1 cellular context compared by ENCODE assay signal in the genomic region with DNA sequence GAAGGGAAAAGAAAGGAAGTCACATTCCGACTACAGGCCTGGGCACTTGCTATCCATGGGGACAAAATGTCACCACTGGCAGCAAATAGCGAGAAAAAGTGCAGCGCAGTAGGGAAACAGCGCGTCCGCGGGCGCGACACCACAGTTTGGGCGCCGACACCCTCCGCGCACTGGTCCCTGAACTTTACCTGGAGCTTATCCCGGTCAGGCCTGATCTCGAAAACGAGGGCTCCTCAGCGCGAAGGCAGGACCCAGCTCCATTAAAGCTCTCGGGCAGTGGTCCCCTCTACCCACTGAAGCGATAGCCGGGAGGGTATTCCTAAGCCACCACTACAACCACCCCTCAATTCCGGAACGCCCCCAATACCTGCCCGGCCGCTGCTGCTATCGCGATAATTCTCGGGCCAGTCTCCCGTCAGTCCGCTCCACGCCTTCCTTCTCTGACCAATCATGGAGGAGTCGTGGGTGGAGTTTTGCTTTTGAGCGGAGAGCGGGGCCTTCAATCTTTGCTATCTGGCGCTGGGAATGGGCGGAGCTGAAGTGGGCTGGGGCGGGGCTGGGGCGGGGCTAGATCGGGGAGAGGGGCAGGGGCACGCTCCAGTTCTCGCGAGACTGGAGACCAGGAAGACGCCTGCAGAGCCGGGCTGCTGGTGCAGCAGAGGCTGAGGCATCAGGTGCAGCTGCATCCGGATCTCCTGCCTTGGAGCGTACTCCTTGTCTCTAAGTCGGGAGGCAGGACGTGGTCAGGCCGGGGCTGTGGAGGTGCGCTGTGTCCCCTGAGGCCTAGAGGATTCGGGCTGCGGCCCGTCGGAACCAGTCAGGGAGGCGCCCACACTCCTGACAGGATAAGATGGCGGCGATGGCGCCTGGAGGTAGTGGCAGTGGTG.
A peak's percentile ranks its signal among the peaks of the same experiment; 100 is the strongest.
TF ChIP-seq lines count a peak whose summit lies in the region.

A gene with protein sequence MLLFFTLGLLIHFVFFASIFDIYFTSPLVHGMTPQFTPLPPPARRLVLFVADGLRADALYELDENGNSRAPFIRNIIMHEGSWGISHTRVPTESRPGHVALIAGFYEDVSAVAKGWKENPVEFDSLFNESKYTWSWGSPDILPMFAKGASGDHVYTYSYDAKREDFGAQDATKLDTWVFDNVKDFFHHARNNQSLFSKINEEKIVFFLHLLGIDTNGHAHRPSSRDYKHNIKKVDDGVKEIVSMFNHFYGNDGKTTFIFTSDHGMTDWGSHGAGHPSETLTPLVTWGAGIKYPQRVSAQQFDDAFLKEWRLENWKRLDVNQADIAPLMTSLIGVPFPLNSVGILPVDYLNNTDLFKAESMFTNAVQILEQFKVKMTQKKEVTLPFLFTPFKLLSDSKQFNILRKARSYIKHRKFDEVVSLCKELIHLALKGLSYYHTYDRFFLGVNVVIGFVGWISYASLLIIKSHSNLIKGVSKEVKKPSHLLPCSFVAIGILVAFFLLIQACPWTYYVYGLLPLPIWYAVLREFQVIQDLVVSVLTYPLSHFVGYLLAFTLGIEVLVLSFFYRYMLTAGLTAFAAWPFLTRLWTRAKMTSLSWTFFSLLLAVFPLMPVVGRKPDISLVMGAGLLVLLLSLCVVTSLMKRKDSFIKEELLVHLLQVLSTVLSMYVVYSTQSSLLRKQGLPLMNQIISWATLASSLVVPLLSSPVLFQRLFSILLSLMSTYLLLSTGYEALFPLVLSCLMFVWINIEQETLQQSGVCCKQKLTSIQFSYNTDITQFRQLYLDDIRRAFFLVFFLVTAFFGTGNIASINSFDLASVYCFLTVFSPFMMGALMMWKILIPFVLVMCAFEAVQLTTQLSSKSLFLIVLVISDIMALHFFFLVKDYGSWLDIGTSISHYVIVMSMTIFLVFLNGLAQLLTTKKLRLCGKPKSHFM (minus strand): TSS at position 401 of the 887 bp plus-strand sequence. CDS start 25,703 bp downstream, outside the sequence.
A gene with protein sequence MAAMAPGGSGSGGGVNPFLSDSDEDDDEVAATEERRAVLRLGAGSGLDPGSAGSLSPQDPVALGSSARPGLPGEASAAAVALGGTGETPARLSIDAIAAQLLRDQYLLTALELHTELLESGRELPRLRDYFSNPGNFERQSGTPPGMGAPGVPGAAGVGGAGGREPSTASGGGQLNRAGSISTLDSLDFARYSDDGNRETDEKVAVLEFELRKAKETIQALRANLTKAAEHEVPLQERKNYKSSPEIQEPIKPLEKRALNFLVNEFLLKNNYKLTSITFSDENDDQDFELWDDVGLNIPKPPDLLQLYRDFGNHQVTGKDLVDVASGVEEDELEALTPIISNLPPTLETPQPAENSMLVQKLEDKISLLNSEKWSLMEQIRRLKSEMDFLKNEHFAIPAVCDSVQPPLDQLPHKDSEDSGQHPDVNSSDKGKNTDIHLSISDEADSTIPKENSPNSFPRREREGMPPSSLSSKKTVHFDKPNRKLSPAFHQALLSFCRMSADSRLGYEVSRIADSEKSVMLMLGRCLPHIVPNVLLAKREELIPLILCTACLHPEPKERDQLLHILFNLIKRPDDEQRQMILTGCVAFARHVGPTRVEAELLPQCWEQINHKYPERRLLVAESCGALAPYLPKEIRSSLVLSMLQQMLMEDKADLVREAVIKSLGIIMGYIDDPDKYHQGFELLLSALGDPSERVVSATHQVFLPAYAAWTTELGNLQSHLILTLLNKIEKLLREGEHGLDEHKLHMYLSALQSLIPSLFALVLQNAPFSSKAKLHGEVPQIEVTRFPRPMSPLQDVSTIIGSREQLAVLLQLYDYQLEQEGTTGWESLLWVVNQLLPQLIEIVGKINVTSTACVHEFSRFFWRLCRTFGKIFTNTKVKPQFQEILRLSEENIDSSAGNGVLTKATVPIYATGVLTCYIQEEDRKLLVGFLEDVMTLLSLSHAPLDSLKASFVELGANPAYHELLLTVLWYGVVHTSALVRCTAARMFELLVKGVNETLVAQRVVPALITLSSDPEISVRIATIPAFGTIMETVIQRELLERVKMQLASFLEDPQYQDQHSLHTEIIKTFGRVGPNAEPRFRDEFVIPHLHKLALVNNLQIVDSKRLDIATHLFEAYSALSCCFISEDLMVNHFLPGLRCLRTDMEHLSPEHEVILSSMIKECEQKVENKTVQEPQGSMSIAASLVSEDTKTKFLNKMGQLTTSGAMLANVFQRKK (plus strand): TSS at position 600 of the 887 bp plus-strand sequence. CDS start 251 bp downstream, at position 851.

TF ChIP-seq in WTC11, 78 proteins besides CTCF, POLR2A, EP300 and RAD21 (continued from another document and continues in another):
- TF ChIP-seq, protein P1, sequence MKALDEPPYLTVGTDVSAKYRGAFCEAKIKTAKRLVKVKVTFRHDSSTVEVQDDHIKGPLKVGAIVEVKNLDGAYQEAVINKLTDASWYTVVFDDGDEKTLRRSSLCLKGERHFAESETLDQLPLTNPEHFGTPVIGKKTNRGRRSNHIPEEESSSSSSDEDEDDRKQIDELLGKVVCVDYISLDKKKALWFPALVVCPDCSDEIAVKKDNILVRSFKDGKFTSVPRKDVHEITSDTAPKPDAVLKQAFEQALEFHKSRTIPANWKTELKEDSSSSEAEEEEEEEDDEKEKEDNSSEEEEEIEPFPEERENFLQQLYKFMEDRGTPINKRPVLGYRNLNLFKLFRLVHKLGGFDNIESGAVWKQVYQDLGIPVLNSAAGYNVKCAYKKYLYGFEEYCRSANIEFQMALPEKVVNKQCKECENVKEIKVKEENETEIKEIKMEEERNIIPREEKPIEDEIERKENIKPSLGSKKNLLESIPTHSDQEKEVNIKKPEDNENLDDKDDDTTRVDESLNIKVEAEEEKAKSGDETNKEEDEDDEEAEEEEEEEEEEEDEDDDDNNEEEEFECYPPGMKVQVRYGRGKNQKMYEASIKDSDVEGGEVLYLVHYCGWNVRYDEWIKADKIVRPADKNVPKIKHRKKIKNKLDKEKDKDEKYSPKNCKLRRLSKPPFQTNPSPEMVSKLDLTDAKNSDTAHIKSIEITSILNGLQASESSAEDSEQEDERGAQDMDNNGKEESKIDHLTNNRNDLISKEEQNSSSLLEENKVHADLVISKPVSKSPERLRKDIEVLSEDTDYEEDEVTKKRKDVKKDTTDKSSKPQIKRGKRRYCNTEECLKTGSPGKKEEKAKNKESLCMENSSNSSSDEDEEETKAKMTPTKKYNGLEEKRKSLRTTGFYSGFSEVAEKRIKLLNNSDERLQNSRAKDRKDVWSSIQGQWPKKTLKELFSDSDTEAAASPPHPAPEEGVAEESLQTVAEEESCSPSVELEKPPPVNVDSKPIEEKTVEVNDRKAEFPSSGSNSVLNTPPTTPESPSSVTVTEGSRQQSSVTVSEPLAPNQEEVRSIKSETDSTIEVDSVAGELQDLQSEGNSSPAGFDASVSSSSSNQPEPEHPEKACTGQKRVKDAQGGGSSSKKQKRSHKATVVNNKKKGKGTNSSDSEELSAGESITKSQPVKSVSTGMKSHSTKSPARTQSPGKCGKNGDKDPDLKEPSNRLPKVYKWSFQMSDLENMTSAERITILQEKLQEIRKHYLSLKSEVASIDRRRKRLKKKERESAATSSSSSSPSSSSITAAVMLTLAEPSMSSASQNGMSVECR (CRISPR knock-in tag; IDR thresholded peaks at IDR 0.05; ENCODE audit: borderline replicate concordance), result peak; percentile 83; the same call in 1 of the 2 replicates
- TF ChIP-seq, protein P2, sequence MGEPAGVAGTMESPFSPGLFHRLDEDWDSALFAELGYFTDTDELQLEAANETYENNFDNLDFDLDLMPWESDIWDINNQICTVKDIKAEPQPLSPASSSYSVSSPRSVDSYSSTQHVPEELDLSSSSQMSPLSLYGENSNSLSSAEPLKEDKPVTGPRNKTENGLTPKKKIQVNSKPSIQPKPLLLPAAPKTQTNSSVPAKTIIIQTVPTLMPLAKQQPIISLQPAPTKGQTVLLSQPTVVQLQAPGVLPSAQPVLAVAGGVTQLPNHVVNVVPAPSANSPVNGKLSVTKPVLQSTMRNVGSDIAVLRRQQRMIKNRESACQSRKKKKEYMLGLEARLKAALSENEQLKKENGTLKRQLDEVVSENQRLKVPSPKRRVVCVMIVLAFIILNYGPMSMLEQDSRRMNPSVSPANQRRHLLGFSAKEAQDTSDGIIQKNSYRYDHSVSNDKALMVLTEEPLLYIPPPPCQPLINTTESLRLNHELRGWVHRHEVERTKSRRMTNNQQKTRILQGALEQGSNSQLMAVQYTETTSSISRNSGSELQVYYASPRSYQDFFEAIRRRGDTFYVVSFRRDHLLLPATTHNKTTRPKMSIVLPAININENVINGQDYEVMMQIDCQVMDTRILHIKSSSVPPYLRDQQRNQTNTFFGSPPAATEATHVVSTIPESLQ (CRISPR knock-in tag; IDR thresholded peaks at IDR 0.05), result no peak
- TF ChIP-seq, protein P3, sequence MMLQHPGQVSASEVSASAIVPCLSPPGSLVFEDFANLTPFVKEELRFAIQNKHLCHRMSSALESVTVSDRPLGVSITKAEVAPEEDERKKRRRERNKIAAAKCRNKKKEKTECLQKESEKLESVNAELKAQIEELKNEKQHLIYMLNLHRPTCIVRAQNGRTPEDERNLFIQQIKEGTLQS (CRISPR knock-in tag; conservative IDR thresholded peaks at IDR 0.05), result no peak
- TF ChIP-seq CREM (CRISPR knock-in tag; IDR thresholded peaks at IDR 0.05), result 0 out of 2 replicates have a peak, but pooled peaks have one; percentile 26
- TF ChIP-seq, protein P4, sequence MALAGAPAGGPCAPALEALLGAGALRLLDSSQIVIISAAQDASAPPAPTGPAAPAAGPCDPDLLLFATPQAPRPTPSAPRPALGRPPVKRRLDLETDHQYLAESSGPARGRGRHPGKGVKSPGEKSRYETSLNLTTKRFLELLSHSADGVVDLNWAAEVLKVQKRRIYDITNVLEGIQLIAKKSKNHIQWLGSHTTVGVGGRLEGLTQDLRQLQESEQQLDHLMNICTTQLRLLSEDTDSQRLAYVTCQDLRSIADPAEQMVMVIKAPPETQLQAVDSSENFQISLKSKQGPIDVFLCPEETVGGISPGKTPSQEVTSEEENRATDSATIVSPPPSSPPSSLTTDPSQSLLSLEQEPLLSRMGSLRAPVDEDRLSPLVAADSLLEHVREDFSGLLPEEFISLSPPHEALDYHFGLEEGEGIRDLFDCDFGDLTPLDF (CRISPR knock-in tag; IDR thresholded peaks at IDR 0.05), result no peak
- TF ChIP-seq, protein P5, sequence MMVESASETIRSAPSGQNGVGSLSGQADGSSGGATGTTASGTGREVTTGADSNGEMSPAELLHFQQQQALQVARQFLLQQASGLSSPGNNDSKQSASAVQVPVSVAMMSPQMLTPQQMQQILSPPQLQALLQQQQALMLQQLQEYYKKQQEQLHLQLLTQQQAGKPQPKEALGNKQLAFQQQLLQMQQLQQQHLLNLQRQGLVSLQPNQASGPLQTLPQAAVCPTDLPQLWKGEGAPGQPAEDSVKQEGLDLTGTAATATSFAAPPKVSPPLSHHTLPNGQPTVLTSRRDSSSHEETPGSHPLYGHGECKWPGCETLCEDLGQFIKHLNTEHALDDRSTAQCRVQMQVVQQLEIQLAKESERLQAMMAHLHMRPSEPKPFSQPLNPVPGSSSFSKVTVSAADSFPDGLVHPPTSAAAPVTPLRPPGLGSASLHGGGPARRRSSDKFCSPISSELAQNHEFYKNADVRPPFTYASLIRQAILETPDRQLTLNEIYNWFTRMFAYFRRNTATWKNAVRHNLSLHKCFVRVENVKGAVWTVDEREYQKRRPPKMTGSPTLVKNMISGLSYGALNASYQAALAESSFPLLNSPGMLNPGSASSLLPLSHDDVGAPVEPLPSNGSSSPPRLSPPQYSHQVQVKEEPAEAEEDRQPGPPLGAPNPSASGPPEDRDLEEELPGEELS (CRISPR knock-in tag; IDR thresholded peaks at IDR 0.05), result peak; percentile 85
- TF ChIP-seq ZNF416 (CRISPR knock-in tag; IDR thresholded peaks at IDR 0.05), result 0 out of 2 replicates have a peak, but pooled peaks have one; percentile 21
- TF ChIP-seq, protein P6, sequence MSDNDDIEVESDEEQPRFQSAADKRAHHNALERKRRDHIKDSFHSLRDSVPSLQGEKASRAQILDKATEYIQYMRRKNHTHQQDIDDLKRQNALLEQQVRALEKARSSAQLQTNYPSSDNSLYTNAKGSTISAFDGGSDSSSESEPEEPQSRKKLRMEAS (CRISPR knock-in tag; IDR thresholded peaks at IDR 0.05), result no peak; the same call in 1 of the 2 replicates
- TF ChIP-seq SOX15 (CRISPR knock-in tag; IDR thresholded peaks at IDR 0.05), result no peak
- TF ChIP-seq TEAD1 (CRISPR knock-in tag; IDR thresholded peaks at IDR 0.05), result peak; percentile 50; the same call in 1 of the 2 replicates
- TF ChIP-seq ETV6 (CRISPR knock-in tag; IDR thresholded peaks at IDR 0.05), result peak; percentile 55; the same call in 1 of the 2 replicates
- peak; percentile 18; the same call in 1 of the 2 replicates for TF ChIP-seq SMAD3 (CRISPR knock-in tag; IDR thresholded peaks at IDR 0.05; ENCODE audit: borderline replicate concordance)
- TF ChIP-seq, protein P7, sequence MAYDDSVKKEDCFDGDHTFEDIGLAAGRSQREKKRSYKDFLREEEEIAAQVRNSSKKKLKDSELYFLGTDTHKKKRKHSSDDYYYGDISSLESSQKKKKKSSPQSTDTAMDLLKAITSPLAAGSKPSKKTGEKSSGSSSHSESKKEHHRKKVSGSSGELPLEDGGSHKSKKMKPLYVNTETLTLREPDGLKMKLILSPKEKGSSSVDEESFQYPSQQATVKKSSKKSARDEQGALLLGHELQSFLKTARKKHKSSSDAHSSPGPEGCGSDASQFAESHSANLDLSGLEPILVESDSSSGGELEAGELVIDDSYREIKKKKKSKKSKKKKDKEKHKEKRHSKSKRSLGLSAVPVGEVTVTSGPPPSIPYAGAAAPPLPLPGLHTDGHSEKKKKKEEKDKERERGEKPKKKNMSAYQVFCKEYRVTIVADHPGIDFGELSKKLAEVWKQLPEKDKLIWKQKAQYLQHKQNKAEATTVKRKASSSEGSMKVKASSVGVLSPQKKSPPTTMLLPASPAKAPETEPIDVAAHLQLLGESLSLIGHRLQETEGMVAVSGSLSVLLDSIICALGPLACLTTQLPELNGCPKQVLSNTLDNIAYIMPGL (CRISPR knock-in tag; IDR thresholded peaks at IDR 0.05), result 0 out of 2 replicates have a peak, but pooled peaks have one; percentile 13
- TF ChIP-seq TEAD4 (CRISPR knock-in tag; IDR thresholded peaks at IDR 0.05), result no peak
- TF ChIP-seq, protein P8, sequence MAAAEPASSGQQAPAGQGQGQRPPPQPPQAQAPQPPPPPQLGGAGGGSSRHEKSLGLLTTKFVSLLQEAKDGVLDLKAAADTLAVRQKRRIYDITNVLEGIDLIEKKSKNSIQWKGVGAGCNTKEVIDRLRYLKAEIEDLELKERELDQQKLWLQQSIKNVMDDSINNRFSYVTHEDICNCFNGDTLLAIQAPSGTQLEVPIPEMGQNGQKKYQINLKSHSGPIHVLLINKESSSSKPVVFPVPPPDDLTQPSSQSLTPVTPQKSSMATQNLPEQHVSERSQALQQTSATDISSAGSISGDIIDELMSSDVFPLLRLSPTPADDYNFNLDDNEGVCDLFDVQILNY (CRISPR knock-in tag; IDR thresholded peaks at IDR 0.05), result 0 out of 2 replicates have a peak, but pooled peaks have one; percentile 40
- TF ChIP-seq TCF7 (CRISPR knock-in tag; IDR thresholded peaks at IDR 0.05; ENCODE audit: low read depth), result peak; percentile 25; the same call in 1 of the 2 replicates
- no peak for TF ChIP-seq ELF4 (CRISPR knock-in tag; IDR thresholded peaks at IDR 0.05; ENCODE audit: low read depth)
